24 cellular contexts compared by ENCODE assay signal in the genomic region with DNA sequence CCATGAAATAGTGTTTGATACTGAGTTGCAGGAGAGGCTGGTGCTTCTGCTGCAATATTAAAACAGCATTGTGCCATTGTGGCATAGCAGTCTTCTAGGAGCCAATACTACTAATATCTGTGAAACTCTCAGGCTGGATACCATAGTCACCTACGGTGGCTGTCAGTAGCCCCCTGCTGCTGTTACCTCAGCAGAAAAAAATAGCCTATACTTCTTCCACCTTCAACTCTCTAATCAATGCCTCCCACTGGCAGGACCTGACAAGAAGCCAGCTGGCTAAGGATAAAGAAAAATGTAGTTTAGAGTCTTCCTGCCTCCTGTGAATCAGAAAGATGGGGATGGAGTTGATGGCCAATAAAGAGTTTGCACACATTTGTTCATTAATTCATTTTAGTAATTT.
DNase-seq lines count a peak whose midpoint lies in the region; ATAC-seq and TF ChIP-seq lines count a peak whose summit lies in the region.
"Had no signal": no experiment of that assay in that cellular context is flagged by ENCODE, and none has a peak within 500 bp of the region (broad histone marks: within the 10 kb centered on the region; RNA-seq: fewer than 3 reads in every experiment).

No MANE protein-coding gene starts in this region.

- H3K9ac ChIP-seq in mesendoderm (ENCODE audit: low read length), result no peak overlapping the region
- H3K9ac ChIP-seq: BLaER1 had no signal

- H3K36me3 ChIP-seq in ascending aorta, result no peaks in the 10 kb centered on the region
- H3K36me3 ChIP-seq in mesendoderm (ENCODE audit: control insufficient read depth, insufficient read depth, low read length), result no peaks in the 10 kb centered on the region
- H3K36me3 ChIP-seq in gastroesophageal sphincter, result no peaks in the 10 kb centered on the region
- H3K36me3 ChIP-seq: BE2C, BLaER1 had no signal

- no peak for TF ChIP-seq EP300 in gastroesophageal sphincter (IDR thresholded peaks at IDR 0.05)

- no peak overlapping the region for H3K18ac ChIP-seq in mesendoderm (ENCODE audit: low read length)

- no peak overlapping the region for H2AK5ac ChIP-seq in mesendoderm (ENCODE audit: low read length)

- no peaks in the 10 kb centered on the region for H3K79me2 ChIP-seq in mesendoderm (ENCODE audit: control insufficient read depth, insufficient read depth, low read length)

- no peak overlapping the region for H2BK5ac ChIP-seq in mesendoderm (ENCODE audit: low read length)

- H3K27ac ChIP-seq in right cardiac atrium (ENCODE audit: low read length) (no peak overlapping the region), ascending aorta (peak overlapping the region; percentile 34 to 54), mesendoderm (ENCODE audit: low read depth, low read length) (no peak overlapping the region), gastroesophageal sphincter (peak overlapping the region in 1 of 4 donors; percentile 17)
- H3K27ac ChIP-seq: BLaER1 had no signal

- DNase-seq in Right ventricle myocardium superior, result no peak
- DNase-seq in right cardiac atrium, result no peak
- peak; percentile 32 for DNase-seq in NCI-H69 (lab: John Stamatoyannopoulos, UW)
- no peak for DNase-seq in ascending aorta (ENCODE audit: low spot score in 2 of 2)
- peak; percentile 82 for DNase-seq in mesendoderm
- DNase-seq in GM19240 (ENCODE audit: insufficient read length, low spot score), result no peak
- DNase-seq in middle frontal gyrus (ENCODE audit: extremely low spot score, low spot score), result no peak
- DNase-seq: 8988T; ACHN; BE2C; C1 segment of cervical spinal cord; CD4-positive, alpha-beta memory T cell; CD4-positive, CD25-positive, alpha-beta regulatory T cell; CD8-positive, alpha-beta memory T cell; COR-L47; DMS 273 treated with DMSO at 0.1 percent for 48 hours; DMS153; DMS79; DND-41; EL; GDM1 had no signal

- H3K56ac ChIP-seq in mesendoderm (ENCODE audit: low read length), result no peak overlapping the region

- H3K4me2 ChIP-seq in mesendoderm (ENCODE audit: low read length), result no peak overlapping the region
- H3K4me2 ChIP-seq: BLaER1 had no signal

- TF ChIP-seq POLR2A in gastroesophageal sphincter (IDR thresholded peaks at IDR 0.05), result no peak

- H3K4ac ChIP-seq in mesendoderm (ENCODE audit: low read depth, low read length), result no peak overlapping the region

- no peaks in the 10 kb centered on the region for H3K4me1 ChIP-seq in right cardiac atrium (ENCODE audit: control insufficient read depth, insufficient read depth, low read length)
- peaks cover 0 to 10% of the 10 kb centered on the region in 2 donors for H3K4me1 ChIP-seq in ascending aorta
- H3K4me1 ChIP-seq in mesendoderm (ENCODE audit: control insufficient read depth, low read depth, low read length), result no peaks in the 10 kb centered on the region
- H3K4me1 ChIP-seq in gastroesophageal sphincter, result peaks cover 0 to 34% (median 5%) of the 10 kb centered on the region in 3 donors
- H3K4me1 ChIP-seq: BLaER1 had no signal

- no peaks in the 10 kb centered on the region for H3K27me3 ChIP-seq in right cardiac atrium (ENCODE audit: control insufficient read depth, insufficient read depth)
- H3K27me3 ChIP-seq in ascending aorta, result no peaks in the 10 kb centered on the region
- H3K27me3 ChIP-seq in mesendoderm (ENCODE audit: insufficient read depth, low read length, poor library complexity), result no peaks in the 10 kb centered on the region
- H3K27me3 ChIP-seq in gastroesophageal sphincter, result no peaks in the 10 kb centered on the region
- H3K27me3 ChIP-seq: BE2C, BLaER1 had no signal

- H4K8ac ChIP-seq in mesendoderm (ENCODE audit: low read depth, low read length), result no peak overlapping the region

- no peak overlapping the region for H2BK15ac ChIP-seq in mesendoderm (replicated peaks; ENCODE audit: low read depth)

- ATAC-seq in Right ventricle myocardium superior (ENCODE audit: poor library complexity) (peak; percentile 10), right cardiac atrium (no peak), gastroesophageal sphincter (no peak)
- ATAC-seq: GM12878 had no signal

- TF ChIP-seq CTCF in ascending aorta (IDR thresholded peaks at IDR 0.05) (no peak), gastroesophageal sphincter (IDR thresholded peaks at IDR 0.05) (no peak)

- 77% methylated on average over 1 of the region's 1 CpG for WGBS in right cardiac atrium
- WGBS in mesendoderm (ENCODE audit: extremely low coverage, insufficient coverage, low lambda C conversion rate), result no CpG with 5 or more reads among the region's 1 CpG
- 80% methylated on average over 1 of the region's 1 CpG; no CpG with 5 or more reads in 1 of the 2 donors for WGBS in gastroesophageal sphincter (ENCODE audit: low coverage in 1 of 2), 2 donors

- H3K4me3 ChIP-seq in right cardiac atrium (ENCODE audit: low read length) (no peak overlapping the region), ascending aorta (no peak overlapping the region), mesendoderm (ENCODE audit: low read length) (no peak overlapping the region), gastroesophageal sphincter (no peak overlapping the region)
- H3K4me3 ChIP-seq: BLaER1, GM12878 had no signal

- no peaks in the 10 kb centered on the region for H3K79me1 ChIP-seq in mesendoderm (ENCODE audit: low read length)

- no peak overlapping the region for H2BK120ac ChIP-seq in mesendoderm (ENCODE audit: low read depth, low read length)

- H3K23ac ChIP-seq in mesendoderm (ENCODE audit: low read length), result no peak overlapping the region

- intact Hi-C loops in Right ventricle myocardium superior (cut with DNase I), result no loop called here
- intact Hi-C loops in right cardiac atrium (cut with DNase I), result loop anchor here in 1 of 4 donors (10.0 kb wide), 1 partner anchor 145 kb away; no protein-coding TSS in a partner anchor
- intact Hi-C loops in ascending aorta (cut with DNase I), result loop anchor here (5.0 kb wide), 1 partner anchor 142 kb away; no protein-coding TSS in a partner anchor

- H3K9me3 ChIP-seq in right cardiac atrium (ENCODE audit: control insufficient read depth, low read length), result no peaks in the 10 kb centered on the region
- no peaks in the 10 kb centered on the region for H3K9me3 ChIP-seq in ascending aorta
- H3K9me3 ChIP-seq in gastroesophageal sphincter, result no peaks in the 10 kb centered on the region
- H3K9me3 ChIP-seq: BE2C, BLaER1 had no signal

- no peak overlapping the region for H4K5ac ChIP-seq in mesendoderm (ENCODE audit: low read length)

Comparison
In these comparisons a context has a peak if more than half of its experiments do, and no peak if none do; other contexts are left out.
1. DNase-seq: peak in NCI-H69 (single experiment) and mesendoderm (single experiment); none in Right ventricle myocardium superior (single experiment), right cardiac atrium (0 of 3), ascending aorta (0 of 2), GM19240 (single experiment) and middle frontal gyrus (single experiment).
2. H3K27ac ChIP-seq: peak in ascending aorta (2 of 2); none in right cardiac atrium (single experiment) and mesendoderm (single experiment).